14 cellular contexts compared by ENCODE assay signal in the genomic region with DNA sequence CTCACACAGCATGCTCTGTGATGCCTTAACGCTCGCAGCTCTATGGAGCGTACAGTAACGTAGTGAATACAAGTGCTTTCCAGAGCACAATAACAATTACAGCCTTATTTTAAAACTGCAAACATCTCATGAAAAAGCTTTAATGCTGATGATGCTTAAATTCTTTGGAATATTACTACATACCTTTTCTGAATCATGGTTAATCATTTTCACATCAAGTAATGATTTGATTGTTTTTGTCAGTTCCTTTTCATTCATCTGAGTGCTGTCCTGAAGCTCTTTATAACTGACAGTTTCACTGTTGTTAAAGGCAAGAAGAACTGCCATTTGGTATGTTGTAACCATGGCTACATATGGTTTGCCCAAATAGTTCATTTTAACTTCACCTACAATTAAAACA.
"Had no signal": no experiment of that assay in that cellular context is flagged by ENCODE, and none has a peak within 500 bp of the region (broad histone marks: within the 10 kb centered on the region; RNA-seq: fewer than 3 reads in every experiment).

No MANE protein-coding gene starts in this region.

- ATAC-seq: activated CD8-positive, alpha-beta memory T cell treated with anti-CD3 and anti-CD28 coated beads, Interleukin-2, amount 10 ng/mL, durations not matched to agents 7 days and 5 days; activated naive CD8-positive, alpha-beta T cell treated with anti-CD3 and anti-CD28 coated beads, Interleukin-2, amount 50 U/mL, for 24 hours; effector memory CD8-positive, alpha-beta T cell; gastroesophageal sphincter; heart right ventricle; left colon; stimulated activated naive B cell treated with anti-CD40 and anti-IgM and Interleukin-4, amounts not matched to agents 10 μg/mL and 1 μg/mL and 100 μg/mL, for 72 hours had no signal

- H3K4me1 ChIP-seq: thyroid gland had no signal

- H3K27ac ChIP-seq: gastroesophageal sphincter, heart right ventricle, neutrophil, thyroid gland had no signal

- H3K4me3 ChIP-seq: gastroesophageal sphincter, heart right ventricle, lung, thyroid gland had no signal

- H3K9me3 ChIP-seq: gastroesophageal sphincter, heart right ventricle, neutrophil, thyroid gland had no signal

- H3K27me3 ChIP-seq: gastroesophageal sphincter, heart right ventricle, neutrophil, thyroid gland had no signal

- DNase-seq: activated CD8-positive, alpha-beta memory T cell treated with anti-CD3 and anti-CD28 coated beads, Interleukin-2, amount 10 ng/mL, durations not matched to agents 7 days and 5 days; activated naive CD4-positive, alpha-beta T cell treated with Interleukin-2 at 50 U/mL for 16 hours; activated naive CD8-positive, alpha-beta T cell treated with anti-CD3 and anti-CD28 coated beads, Interleukin-2, amount 50 U/mL, for 24 hours; aorta; dermis blood vessel endothelial cell; effector memory CD8-positive, alpha-beta T cell; heart right ventricle; left colon; stimulated activated CD4-positive, alpha-beta T cell treated with anti-CD3 and anti-CD28 coated beads, Interleukin-2, amount 100 ng/mL, for 48 hours; stimulated activated naive B cell treated with anti-CD40 and anti-IgM and Interleukin-4, amounts not matched to agents 10 μg/mL and 1 μg/mL and 100 μg/mL, for 72 hours; thyroid gland had no signal
